Comparison of ENCODE assay signal across 1 cellular context in the genomic region with DNA sequence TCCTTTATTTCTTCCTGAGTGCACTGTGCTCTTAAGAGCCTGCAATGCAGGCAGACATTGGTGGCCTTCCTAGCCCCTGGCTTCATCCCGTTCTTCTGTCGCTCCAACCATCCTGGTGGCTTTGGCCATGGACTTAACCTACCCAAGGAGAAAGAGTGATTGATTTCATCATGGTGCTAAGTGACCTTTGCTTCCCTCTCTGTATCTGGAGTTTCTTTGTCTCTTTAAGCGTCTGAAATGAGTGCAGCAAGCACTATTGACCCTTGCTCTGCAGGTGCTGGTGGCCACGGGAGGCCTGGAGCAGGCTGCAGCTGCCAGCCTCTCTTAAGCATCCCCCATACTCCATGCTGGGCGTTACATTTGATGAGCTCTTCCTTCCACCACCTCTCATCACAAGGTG.
TF ChIP-seq lines count a peak whose summit lies in the region.

No MANE protein-coding gene starts in this region.

TF ChIP-seq in GM23338, 12 proteins besides CTCF, POLR2A, EP300 and RAD21:
- TF ChIP-seq, protein P1, sequence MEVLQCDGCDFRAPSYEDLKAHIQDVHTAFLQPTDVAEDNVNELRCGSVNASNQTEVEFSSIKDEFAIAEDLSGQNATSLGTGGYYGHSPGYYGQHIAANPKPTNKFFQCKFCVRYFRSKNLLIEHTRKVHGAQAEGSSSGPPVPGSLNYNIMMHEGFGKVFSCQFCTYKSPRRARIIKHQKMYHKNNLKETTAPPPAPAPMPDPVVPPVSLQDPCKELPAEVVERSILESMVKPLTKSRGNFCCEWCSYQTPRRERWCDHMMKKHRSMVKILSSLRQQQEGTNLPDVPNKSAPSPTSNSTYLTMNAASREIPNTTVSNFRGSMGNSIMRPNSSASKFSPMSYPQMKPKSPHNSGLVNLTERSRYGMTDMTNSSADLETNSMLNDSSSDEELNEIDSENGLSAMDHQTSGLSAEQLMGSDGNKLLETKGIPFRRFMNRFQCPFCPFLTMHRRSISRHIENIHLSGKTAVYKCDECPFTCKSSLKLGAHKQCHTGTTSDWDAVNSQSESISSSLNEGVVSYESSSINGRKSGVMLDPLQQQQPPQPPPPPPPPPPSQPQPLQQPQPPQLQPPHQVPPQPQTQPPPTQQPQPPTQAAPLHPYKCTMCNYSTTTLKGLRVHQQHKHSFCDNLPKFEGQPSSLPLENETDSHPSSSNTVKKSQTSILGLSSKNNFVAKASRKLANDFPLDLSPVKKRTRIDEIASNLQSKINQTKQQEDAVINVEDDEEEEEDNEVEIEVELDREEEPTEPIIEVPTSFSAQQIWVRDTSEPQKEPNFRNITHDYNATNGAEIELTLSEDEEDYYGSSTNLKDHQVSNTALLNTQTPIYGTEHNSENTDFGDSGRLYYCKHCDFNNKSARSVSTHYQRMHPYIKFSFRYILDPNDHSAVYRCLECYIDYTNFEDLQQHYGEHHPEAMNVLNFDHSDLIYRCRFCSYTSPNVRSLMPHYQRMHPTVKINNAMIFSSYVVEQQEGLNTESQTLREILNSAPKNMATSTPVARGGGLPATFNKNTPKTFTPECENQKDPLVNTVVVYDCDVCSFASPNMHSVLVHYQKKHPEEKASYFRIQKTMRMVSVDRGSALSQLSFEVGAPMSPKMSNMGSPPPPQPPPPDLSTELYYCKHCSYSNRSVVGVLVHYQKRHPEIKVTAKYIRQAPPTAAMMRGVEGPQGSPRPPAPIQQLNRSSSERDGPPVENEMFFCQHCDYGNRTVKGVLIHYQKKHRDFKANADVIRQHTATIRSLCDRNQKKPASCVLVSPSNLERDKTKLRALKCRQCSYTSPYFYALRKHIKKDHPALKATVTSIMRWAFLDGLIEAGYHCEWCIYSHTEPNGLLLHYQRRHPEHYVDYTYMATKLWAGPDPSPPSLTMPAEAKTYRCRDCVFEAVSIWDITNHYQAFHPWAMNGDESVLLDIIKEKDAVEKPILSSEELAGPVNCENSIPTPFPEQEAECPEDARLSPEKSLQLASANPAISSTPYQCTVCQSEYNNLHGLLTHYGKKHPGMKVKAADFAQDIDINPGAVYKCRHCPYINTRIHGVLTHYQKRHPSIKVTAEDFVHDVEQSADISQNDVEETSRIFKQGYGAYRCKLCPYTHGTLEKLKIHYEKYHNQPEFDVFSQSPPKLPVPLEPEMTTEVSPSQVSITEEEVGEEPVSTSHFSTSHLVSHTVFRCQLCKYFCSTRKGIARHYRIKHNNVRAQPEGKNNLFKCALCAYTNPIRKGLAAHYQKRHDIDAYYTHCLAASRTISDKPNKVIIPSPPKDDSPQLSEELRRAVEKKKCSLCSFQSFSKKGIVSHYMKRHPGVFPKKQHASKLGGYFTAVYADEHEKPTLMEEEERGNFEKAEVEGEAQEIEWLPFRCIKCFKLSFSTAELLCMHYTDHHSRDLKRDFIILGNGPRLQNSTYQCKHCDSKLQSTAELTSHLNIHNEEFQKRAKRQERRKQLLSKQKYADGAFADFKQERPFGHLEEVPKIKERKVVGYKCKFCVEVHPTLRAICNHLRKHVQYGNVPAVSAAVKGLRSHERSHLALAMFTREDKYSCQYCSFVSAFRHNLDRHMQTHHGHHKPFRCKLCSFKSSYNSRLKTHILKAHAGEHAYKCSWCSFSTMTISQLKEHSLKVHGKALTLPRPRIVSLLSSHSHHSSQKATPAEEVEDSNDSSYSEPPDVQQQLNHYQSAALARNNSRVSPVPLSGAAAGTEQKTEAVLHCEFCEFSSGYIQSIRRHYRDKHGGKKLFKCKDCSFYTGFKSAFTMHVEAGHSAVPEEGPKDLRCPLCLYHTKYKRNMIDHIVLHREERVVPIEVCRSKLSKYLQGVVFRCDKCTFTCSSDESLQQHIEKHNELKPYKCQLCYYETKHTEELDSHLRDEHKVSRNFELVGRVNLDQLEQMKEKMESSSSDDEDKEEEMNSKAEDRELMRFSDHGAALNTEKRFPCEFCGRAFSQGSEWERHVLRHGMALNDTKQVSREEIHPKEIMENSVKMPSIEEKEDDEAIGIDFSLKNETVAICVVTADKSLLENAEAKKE (CRISPR knock-in tag; IDR thresholded peaks at IDR 0.05): no peak
- no peak for TF ChIP-seq ZNF114 (CRISPR knock-in tag; IDR thresholded peaks at IDR 0.05)
- TF ChIP-seq POLR2AphosphoS5 (IDR thresholded peaks at IDR 0.05; ENCODE audit: low read depth): no peak
- TF ChIP-seq, protein P2, sequence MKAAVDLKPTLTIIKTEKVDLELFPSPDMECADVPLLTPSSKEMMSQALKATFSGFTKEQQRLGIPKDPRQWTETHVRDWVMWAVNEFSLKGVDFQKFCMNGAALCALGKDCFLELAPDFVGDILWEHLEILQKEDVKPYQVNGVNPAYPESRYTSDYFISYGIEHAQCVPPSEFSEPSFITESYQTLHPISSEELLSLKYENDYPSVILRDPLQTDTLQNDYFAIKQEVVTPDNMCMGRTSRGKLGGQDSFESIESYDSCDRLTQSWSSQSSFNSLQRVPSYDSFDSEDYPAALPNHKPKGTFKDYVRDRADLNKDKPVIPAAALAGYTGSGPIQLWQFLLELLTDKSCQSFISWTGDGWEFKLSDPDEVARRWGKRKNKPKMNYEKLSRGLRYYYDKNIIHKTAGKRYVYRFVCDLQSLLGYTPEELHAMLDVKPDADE (IDR thresholded peaks at IDR 0.05): no peak
- no peak for TF ChIP-seq CREB1 (CRISPR knock-in tag; IDR thresholded peaks at IDR 0.05; ENCODE audit: low read depth)
- TF ChIP-seq JUNB (IDR thresholded peaks at IDR 0.05; ENCODE audit: unreplicated experiment): no peak
- TF ChIP-seq, protein P3, sequence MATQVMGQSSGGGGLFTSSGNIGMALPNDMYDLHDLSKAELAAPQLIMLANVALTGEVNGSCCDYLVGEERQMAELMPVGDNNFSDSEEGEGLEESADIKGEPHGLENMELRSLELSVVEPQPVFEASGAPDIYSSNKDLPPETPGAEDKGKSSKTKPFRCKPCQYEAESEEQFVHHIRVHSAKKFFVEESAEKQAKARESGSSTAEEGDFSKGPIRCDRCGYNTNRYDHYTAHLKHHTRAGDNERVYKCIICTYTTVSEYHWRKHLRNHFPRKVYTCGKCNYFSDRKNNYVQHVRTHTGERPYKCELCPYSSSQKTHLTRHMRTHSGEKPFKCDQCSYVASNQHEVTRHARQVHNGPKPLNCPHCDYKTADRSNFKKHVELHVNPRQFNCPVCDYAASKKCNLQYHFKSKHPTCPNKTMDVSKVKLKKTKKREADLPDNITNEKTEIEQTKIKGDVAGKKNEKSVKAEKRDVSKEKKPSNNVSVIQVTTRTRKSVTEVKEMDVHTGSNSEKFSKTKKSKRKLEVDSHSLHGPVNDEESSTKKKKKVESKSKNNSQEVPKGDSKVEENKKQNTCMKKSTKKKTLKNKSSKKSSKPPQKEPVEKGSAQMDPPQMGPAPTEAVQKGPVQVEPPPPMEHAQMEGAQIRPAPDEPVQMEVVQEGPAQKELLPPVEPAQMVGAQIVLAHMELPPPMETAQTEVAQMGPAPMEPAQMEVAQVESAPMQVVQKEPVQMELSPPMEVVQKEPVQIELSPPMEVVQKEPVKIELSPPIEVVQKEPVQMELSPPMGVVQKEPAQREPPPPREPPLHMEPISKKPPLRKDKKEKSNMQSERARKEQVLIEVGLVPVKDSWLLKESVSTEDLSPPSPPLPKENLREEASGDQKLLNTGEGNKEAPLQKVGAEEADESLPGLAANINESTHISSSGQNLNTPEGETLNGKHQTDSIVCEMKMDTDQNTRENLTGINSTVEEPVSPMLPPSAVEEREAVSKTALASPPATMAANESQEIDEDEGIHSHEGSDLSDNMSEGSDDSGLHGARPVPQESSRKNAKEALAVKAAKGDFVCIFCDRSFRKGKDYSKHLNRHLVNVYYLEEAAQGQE (IDR thresholded peaks at IDR 0.05; ENCODE audit: unreplicated experiment): no peak
- no peak for TF ChIP-seq EZH2phosphoT487 (IDR thresholded peaks at IDR 0.05; ENCODE audit: unreplicated experiment)
